8 cellular contexts compared by ENCODE assay signal in the genomic region with DNA sequence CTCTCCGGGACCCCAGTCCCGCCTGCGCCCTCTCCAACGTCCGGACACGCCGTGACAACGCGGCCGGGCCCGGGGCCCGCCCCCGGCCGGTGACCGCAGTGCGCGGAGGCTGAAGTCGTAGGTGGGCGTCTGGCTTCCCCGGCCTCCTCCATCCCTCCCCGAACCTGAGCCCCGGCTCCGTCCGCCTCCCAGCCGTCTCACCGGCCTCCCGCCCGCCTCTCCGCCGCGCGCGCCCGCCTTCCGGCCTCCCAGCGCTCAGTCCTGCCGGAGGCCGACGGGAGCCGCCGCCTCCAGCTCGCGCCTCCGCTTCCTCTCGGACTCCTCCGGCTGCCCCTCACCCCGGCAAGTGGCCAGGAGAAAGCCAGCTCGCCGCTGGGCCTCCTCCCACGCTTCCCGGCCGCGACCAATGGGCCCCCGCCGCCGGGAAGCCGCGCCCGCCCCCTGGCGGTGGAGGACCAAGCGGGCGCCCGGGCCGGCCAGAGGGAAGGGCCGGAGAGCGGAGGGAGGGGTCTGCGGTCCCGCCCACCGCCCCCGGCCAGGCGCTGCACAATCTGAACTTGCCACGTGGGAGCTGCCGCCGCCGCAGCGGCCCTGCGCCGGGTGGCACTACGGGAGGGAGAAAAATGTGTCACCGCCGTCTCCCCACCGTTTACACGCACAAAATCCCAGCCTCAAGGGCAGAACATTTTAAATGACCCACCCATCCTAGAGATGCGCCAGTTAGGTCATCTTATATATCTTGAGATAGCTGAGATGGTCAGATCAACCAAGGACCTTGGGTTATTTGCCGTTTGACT. TPM values are rescaled to one million over a fixed set of nuclear protein-coding genes. Genes with fewer than 3 reads are reported as not detected.
DNase-seq lines count a peak whose midpoint lies in the region; ATAC-seq lines count a peak whose summit lies in the region.

A gene with protein sequence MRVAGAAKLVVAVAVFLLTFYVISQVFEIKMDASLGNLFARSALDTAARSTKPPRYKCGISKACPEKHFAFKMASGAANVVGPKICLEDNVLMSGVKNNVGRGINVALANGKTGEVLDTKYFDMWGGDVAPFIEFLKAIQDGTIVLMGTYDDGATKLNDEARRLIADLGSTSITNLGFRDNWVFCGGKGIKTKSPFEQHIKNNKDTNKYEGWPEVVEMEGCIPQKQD (minus strand): TSS at position 348 of the 797 bp plus-strand sequence. CDS start 13,339 bp downstream, outside the sequence.

- no peaks in the 10 kb centered on the region for H3K27me3 ChIP-seq in endocrine pancreas (ENCODE audit: control insufficient read depth, insufficient read depth, low read length)

- peak within 1 kb of the TSS; percentile 86 for H3K4me3 ChIP-seq in endocrine pancreas (ENCODE audit: control insufficient read depth, insufficient read depth, low read length)

- H3K4me1 ChIP-seq in endocrine pancreas (ENCODE audit: control insufficient read depth, insufficient read depth, low read length): peaks cover 17% of the 10 kb centered on the region

- H3K36me3 ChIP-seq in endocrine pancreas (ENCODE audit: control insufficient read depth, insufficient read depth, low read length): no peaks in the 10 kb centered on the region

- peak within 1 kb of the TSS; percentile 79 for H3K9ac ChIP-seq in endocrine pancreas (ENCODE audit: control insufficient read depth, insufficient read depth, low read length)

- DNase-seq in COLO829 (ENCODE audit: low spot score) (peak; percentile 91), HS-27A (ENCODE audit: low read depth) (peak; percentile 46), mesenteric fat pad (ENCODE audit: low spot score) (peak; percentile 97)
- DNase-seq in NK-92 treated with Interleukin-12 subunit alpha and Interleukin-12 subunit beta, amount 100 ng/mL, for 24 hours (lab: John Stamatoyannopoulos, UW): peak; percentile 94
- peak; percentile 81 to 91 (median 89) for DNase-seq in activated CD8-positive, alpha-beta memory T cell treated with anti-CD3 and anti-CD28 coated beads for 48 hours (ENCODE audit: low read depth in 2 of 3, low spot score in 2 of 3)
- peak; percentile 79 for DNase-seq in stimulated activated CD8-positive, alpha-beta memory T cell treated with anti-CD3 and anti-CD28 coated beads, Interleukin-15, amount 100 ng/mL, for 24 hours (ENCODE audit: low read depth)

- ATAC-seq in GM19467 (IDR thresholded peaks at IDR 0.05; ENCODE audit: unreplicated experiment): peak; percentile 85

- H3K9me3 ChIP-seq in endocrine pancreas (ENCODE audit: control insufficient read depth, low read length): no peaks in the 10 kb centered on the region

RNA-seq across cellular contexts. Expression of the gene that starts here (rescaled TPM):
- total RNA-seq in mesenteric fat pad: 44.8 TPM

Comparison
In these comparisons a context has a peak if more than half of its experiments do, and no peak if none do; other contexts are left out.
1. Peak in every context shown above with its lines: DNase-seq, ATAC-seq and H3K4me3 ChIP-seq.
2. DNase-seq: peak in every context shown above with its lines; median percentile 97 in mesenteric fat pad; 94 in NK-92 treated with Interleukin-12 subunit alpha and Interleukin-12 subunit beta, amount 100 ng/mL, for 24 hours; 91 in COLO829; 89 in activated CD8-positive, alpha-beta memory T cell treated with anti-CD3 and anti-CD28 coated beads for 48 hours; 79 in stimulated activated CD8-positive, alpha-beta memory T cell treated with anti-CD3 and anti-CD28 coated beads, Interleukin-15, amount 100 ng/mL, for 24 hours; 46 in HS-27A.